Comparison of ENCODE assay signal across 8 cellular contexts in the genomic region with DNA sequence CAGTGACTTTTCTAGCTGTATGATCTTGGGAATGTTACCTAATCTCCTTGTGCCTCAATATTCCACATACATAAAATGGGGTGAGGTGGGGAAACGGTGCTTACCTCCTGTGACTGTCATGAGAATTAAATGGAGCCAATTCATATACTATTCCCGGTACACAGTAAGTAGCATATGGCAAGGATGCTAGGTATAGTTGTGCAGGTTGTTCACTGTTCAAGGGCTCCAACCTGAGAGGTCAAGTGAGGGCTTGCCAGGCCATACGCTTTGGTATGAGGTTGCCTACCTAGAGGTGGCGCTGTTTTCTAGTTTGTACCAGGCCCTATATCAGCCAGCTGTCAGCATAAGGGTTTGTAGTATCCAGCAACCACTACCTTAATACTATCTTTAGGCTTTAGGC. TPM values are rescaled to one million over a fixed set of nuclear protein-coding genes. Genes with fewer than 3 reads are reported as not detected.
DNase-seq lines count a peak whose midpoint lies in the region; ATAC-seq and TF ChIP-seq lines count a peak whose summit lies in the region.

No MANE protein-coding gene starts in this region.

- H3K4me1 ChIP-seq in Panc1 (ENCODE audit: control insufficient read depth, insufficient read depth, low read length) = no peaks in the 10 kb centered on the region
- no peaks in the 10 kb centered on the region for H3K4me1 ChIP-seq in foreskin keratinocyte

- DNase-seq in stimulated activated CD4-positive, alpha-beta T cell treated with anti-CD3 and anti-CD28 coated beads, Interleukin-15, amount 100 ng/mL, for 24 hours = peak; percentile 57
- no peak for DNase-seq in stimulated activated CD4-positive, alpha-beta T cell treated with anti-CD3 and anti-CD28 coated beads, Interleukin-4, amount 100 ng/mL, for 4 hours
- peak; percentile 32 for DNase-seq in Panc1 (ENCODE audit: low read depth, low spot score)
- DNase-seq in foreskin keratinocyte = no peak
- no peak for DNase-seq in NCI-H446 treated with DMSO at 0.1 percent for 48 hours (lab: John Stamatoyannopoulos, UW)
- DNase-seq in NCI-H2196 (lab: John Stamatoyannopoulos, UW; ENCODE audit: unreplicated experiment) = no peak

- H3K27me3 ChIP-seq in Panc1 (ENCODE audit: control insufficient read depth, insufficient read depth, low read length) (no peaks in the 10 kb centered on the region), foreskin keratinocyte (peaks cover 26% of the 10 kb centered on the region)

- in situ Hi-C loops in Panc1 (cut with HindIII; ENCODE audit: low pct_unique_long_range_greater_than_20kb, low sequenced_read_pairs) = no loop called here

- no peaks in the 10 kb centered on the region for H3K36me3 ChIP-seq in Panc1 (ENCODE audit: control insufficient read depth, insufficient read depth, low read length)

- no peaks in the 10 kb centered on the region for H3K9me3 ChIP-seq in Panc1 (ENCODE audit: control insufficient read depth, insufficient read depth, low read depth, low read length)

- BruUV-seq in Panc1 (replicated peaks; lab: Mats Ljungman, UMichigan) = no TSS peak

- H3K27ac ChIP-seq in Panc1 (ENCODE audit: low read length) (no peak overlapping the region), foreskin keratinocyte (no peak overlapping the region)

- POLR2A ChIA-PET in Panc1 (lab: Charles Lee) = interaction anchor here (0.7 kb wide), 1 partner anchor 517 kb away, joined by 3 read pairs; no protein-coding TSS in a partner anchor

- TF ChIP-seq CTCF in Panc1 (IDR thresholded peaks at IDR 0.05) (peak; percentile 41), foreskin keratinocyte (conservative IDR thresholded peaks at IDR 0.05) (peak; percentile 48)

- no peak overlapping the region for H3K4me3 ChIP-seq in Panc1 (ENCODE audit: low read depth in 2 of 2, low read length in 2 of 2)

- CTCF ChIA-PET in Panc1 (lab: Charles Lee) = interaction anchor here (0.8 kb wide), 1 partner anchor 131 kb away, joined by 10 read pairs; no protein-coding TSS in a partner anchor

- ATAC-seq in Panc1 = peak; percentile 51; the same call in 1 of the 2 replicates
- ATAC-seq in foreskin keratinocyte = no peak
- ATAC-seq in GM18519 (IDR thresholded peaks at IDR 0.05; ENCODE audit: low FRiP score, unreplicated experiment) = no peak
- ATAC-seq in HG03460 (IDR thresholded peaks at IDR 0.05; ENCODE audit: unreplicated experiment) = no peak

- intact Hi-C loops in Panc1 (cut with micrococcal nuclease; ENCODE audit: unreplicated experiment) = no loop called here

RNA-seq across cellular contexts. Expression of gene BATF, which starts 3.6 kb away (rescaled TPM):
- total RNA-seq in Panc1 (2021; ENCODE audit: unreplicated experiment) = not detected
- polyA plus RNA-seq in Panc1 (2012; ENCODE audit: insufficient read length) = not detected
- not detected in 2 replicates for total RNA-seq in foreskin keratinocyte
- not detected in 2 replicates for polyA plus RNA-seq in foreskin keratinocyte

RNA-seq across cellular contexts. Expression of gene FLVCR2, which starts 59.8 kb away (rescaled TPM):
- total RNA-seq in Panc1 (2021; ENCODE audit: unreplicated experiment) (9.7 TPM), foreskin keratinocyte (0.03 and 0.11 TPM in 2 replicates)
- 12.7 TPM for polyA plus RNA-seq in Panc1 (2012; ENCODE audit: insufficient read length)
- 0.07 and 0.11 TPM in 2 replicates for polyA plus RNA-seq in foreskin keratinocyte

Comparison
In these comparisons a context has a peak if more than half of its experiments do, and no peak if none do; other contexts are left out.
1. DNase-seq: peak in stimulated activated CD4-positive, alpha-beta T cell treated with anti-CD3 and anti-CD28 coated beads, Interleukin-15, amount 100 ng/mL, for 24 hours (single experiment) and Panc1 (single experiment); none in stimulated activated CD4-positive, alpha-beta T cell treated with anti-CD3 and anti-CD28 coated beads, Interleukin-4, amount 100 ng/mL, for 4 hours (0 of 2), foreskin keratinocyte (0 of 2), NCI-H446 treated with DMSO at 0.1 percent for 48 hours (single experiment) and NCI-H2196 (single experiment).